ENCODE assay signal across 22 cellular contexts in the genomic region with DNA sequence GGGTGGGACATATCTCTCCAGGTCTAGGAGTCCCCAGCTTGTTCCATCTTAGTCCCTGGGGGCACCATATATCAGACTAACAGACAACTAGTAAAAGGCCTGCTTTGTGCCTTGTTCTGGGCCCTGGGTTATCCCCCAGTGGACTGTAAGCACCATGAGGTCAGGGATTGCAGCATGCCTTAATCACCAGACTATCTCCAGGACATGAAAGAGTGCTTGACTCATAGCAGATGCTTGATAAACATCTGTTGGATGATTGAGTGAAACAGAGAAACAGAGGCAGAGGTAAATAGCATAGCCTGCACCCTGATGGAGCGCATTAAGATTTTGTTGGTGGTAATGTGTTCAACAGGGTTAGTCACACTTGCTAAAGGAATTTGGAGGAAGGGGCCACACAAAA.
DNase-seq lines count a peak whose midpoint lies in the region; ATAC-seq and TF ChIP-seq lines count a peak whose summit lies in the region.
"Had no signal": no experiment of that assay in that cellular context is flagged by ENCODE, and none has a peak within 500 bp of the region (broad histone marks: within the 10 kb centered on the region; RNA-seq: fewer than 3 reads in every experiment).

No MANE protein-coding gene starts in this region.

- no peak overlapping the region for H3K4me3 ChIP-seq in thoracic aorta
- H3K4me3 ChIP-seq: BLaER1 had no signal

- no peak overlapping the region for H3K4me3 Mint-ChIP-seq in activated T-cell treated with anti-CD3 and anti-CD28 coated beads, Interleukin-2, amount 50 U/mL, for 24 hours
- H3K4me3 Mint-ChIP-seq in activated T-helper 1 cell treated with anti-CD3 and anti-CD28 coated beads, Interleukin-12 subunit alpha, Interleukin-12 subunit beta, Interleukin-2, Interleukin-4 antibody, amounts not matched to agents 30 ng/mL and 10 ng/mL and 1 ng/mL, durations not matched to agents 14 hours and 24 hours and 36 hours = no peak overlapping the region
- no peak overlapping the region for H3K4me3 Mint-ChIP-seq in chondrocyte (ENCODE audit: unreplicated experiment)
- H3K4me3 Mint-ChIP-seq: CD4-positive, alpha-beta memory T cell had no signal

- CTCF ChIA-PET in HEK293T (lab: Yijun Ruan, JAX) = no interaction called here

- H3K27me3 ChIP-seq in thoracic aorta (replicated peaks; ENCODE audit: insufficient read depth) = no peaks in the 10 kb centered on the region
- H3K27me3 ChIP-seq: BLaER1 had no signal

- H3K36me3 ChIP-seq in thoracic aorta = peaks cover 53% of the 10 kb centered on the region
- H3K36me3 ChIP-seq: BLaER1 had no signal

- H3K36me3 Mint-ChIP-seq in activated T-cell treated with anti-CD3 and anti-CD28 coated beads, Interleukin-2, amount 50 U/mL, for 24 hours (ENCODE audit: low read depth) = peaks cover 93% of the 10 kb centered on the region
- H3K36me3 Mint-ChIP-seq in activated T-helper 1 cell treated with anti-CD3 and anti-CD28 coated beads, Interleukin-12 subunit alpha, Interleukin-12 subunit beta, Interleukin-2, Interleukin-4 antibody, amounts not matched to agents 30 ng/mL and 10 ng/mL and 1 ng/mL, durations not matched to agents 14 hours and 24 hours and 36 hours (ENCODE audit: low read depth) = peaks cover 85% of the 10 kb centered on the region
- peaks cover 47% of the 10 kb centered on the region for H3K36me3 Mint-ChIP-seq in chondrocyte (ENCODE audit: low read depth)

- ATAC-seq in thoracic aorta (ENCODE audit: insufficient number of reproducible peaks, low FRiP score, low read depth) (no peak), GM21360 (IDR thresholded peaks at IDR 0.05; ENCODE audit: unreplicated experiment) (no peak)
- ATAC-seq: HCT116 had no signal

- TF ChIP-seq CTCF in chondrocyte (IDR thresholded peaks at IDR 0.05) (no peak), thoracic aorta (IDR thresholded peaks at IDR 0.05) (no peak)

- intact Hi-C loops in activated T-helper 1 cell treated with anti-CD3 and anti-CD28 coated beads, Interleukin-12 subunit alpha, Interleukin-12 subunit beta, Interleukin-2, Interleukin-4 antibody, amounts not matched to agents 30 ng/mL and 10 ng/mL and 1 ng/mL, durations not matched to agents 14 hours and 24 hours and 36 hours (cut with micrococcal nuclease) = no loop called here

- no peak for DNase-seq in activated T-cell treated with anti-CD3 and anti-CD28 coated beads, Interleukin-2, amount 50 U/mL, for 24 hours
- DNase-seq in activated T-cell treated with anti-CD3 and anti-CD28 coated beads for 4 hours (no peak), chondrocyte (ENCODE audit: low spot score) (no peak), thoracic aorta (ENCODE audit: low spot score) (no peak), HEK293T (ENCODE audit: extremely low spot score) (no peak), NCI-H146 treated with DMSO at 0.1 percent for 48 hours (lab: John Stamatoyannopoulos, UW; ENCODE audit: unreplicated experiment) (no peak)
- no peak for DNase-seq in activated T-helper 1 cell treated with anti-CD3 and anti-CD28 coated beads, Interleukin-12 subunit alpha, Interleukin-12 subunit beta, Interleukin-2, Interleukin-4 antibody, amounts not matched to agents 30 ng/mL and 10 ng/mL and 1 ng/mL, durations not matched to agents 14 hours and 24 hours and 36 hours (ENCODE audit: low spot score)
- DNase-seq: Calu3; CD4-positive, alpha-beta memory T cell; GF-D8; GOT3; KG1; MV-4-11; NCI-H187; NCI-H2107; NCI-H510A; NCI-H774; OCI-M1; SHP77 treated with DMSO at 0.1 percent for 48 hours had no signal

- peaks cover 36 to 97% of the 10 kb centered on the region in 2 donors for H3K4me1 ChIP-seq in thoracic aorta (ENCODE audit: control insufficient read depth in 1 of 2, low read depth in 2 of 2)

- H3K27ac ChIP-seq in thoracic aorta = peak overlapping the region; percentile 54 to 88
- H3K27ac ChIP-seq: BLaER1 had no signal

- peaks cover 13% of the 10 kb centered on the region for H3K9me3 Mint-ChIP-seq in activated T-cell treated with anti-CD3 and anti-CD28 coated beads, Interleukin-2, amount 50 U/mL, for 24 hours
- H3K9me3 Mint-ChIP-seq in activated T-helper 1 cell treated with anti-CD3 and anti-CD28 coated beads, Interleukin-12 subunit alpha, Interleukin-12 subunit beta, Interleukin-2, Interleukin-4 antibody, amounts not matched to agents 30 ng/mL and 10 ng/mL and 1 ng/mL, durations not matched to agents 14 hours and 24 hours and 36 hours = peaks cover 20% of the 10 kb centered on the region
- peaks cover 7% of the 10 kb centered on the region for H3K9me3 Mint-ChIP-seq in chondrocyte (ENCODE audit: low read depth)
- H3K9me3 Mint-ChIP-seq: CD4-positive, alpha-beta memory T cell had no signal

- no peaks in the 10 kb centered on the region for H3K27me3 Mint-ChIP-seq in activated T-cell treated with anti-CD3 and anti-CD28 coated beads, Interleukin-2, amount 50 U/mL, for 24 hours
- no peaks in the 10 kb centered on the region for H3K27me3 Mint-ChIP-seq in activated T-helper 1 cell treated with anti-CD3 and anti-CD28 coated beads, Interleukin-12 subunit alpha, Interleukin-12 subunit beta, Interleukin-2, Interleukin-4 antibody, amounts not matched to agents 30 ng/mL and 10 ng/mL and 1 ng/mL, durations not matched to agents 14 hours and 24 hours and 36 hours (ENCODE audit: insufficient read depth)
- H3K27me3 Mint-ChIP-seq in chondrocyte (ENCODE audit: low read depth) = no peaks in the 10 kb centered on the region
- H3K27me3 Mint-ChIP-seq: CD4-positive, alpha-beta memory T cell had no signal

- POLR2A ChIA-PET in HEK293T (lab: Yijun Ruan, JAX) = no interaction called here

- peaks cover 94% of the 10 kb centered on the region for H3K4me1 Mint-ChIP-seq in activated T-cell treated with anti-CD3 and anti-CD28 coated beads, Interleukin-2, amount 50 U/mL, for 24 hours (ENCODE audit: low read depth)
- peaks cover 91% of the 10 kb centered on the region for H3K4me1 Mint-ChIP-seq in activated T-helper 1 cell treated with anti-CD3 and anti-CD28 coated beads, Interleukin-12 subunit alpha, Interleukin-12 subunit beta, Interleukin-2, Interleukin-4 antibody, amounts not matched to agents 30 ng/mL and 10 ng/mL and 1 ng/mL, durations not matched to agents 14 hours and 24 hours and 36 hours (ENCODE audit: low read depth)
- peaks cover 91% of the 10 kb centered on the region for H3K4me1 Mint-ChIP-seq in chondrocyte (ENCODE audit: low read depth)

- H3K9me3 ChIP-seq in thoracic aorta = no peaks in the 10 kb centered on the region
- H3K9me3 ChIP-seq: BLaER1 had no signal

- peak overlapping the region; percentile 51 for H3K27ac Mint-ChIP-seq in activated T-cell treated with anti-CD3 and anti-CD28 coated beads, Interleukin-2, amount 50 U/mL, for 24 hours
- H3K27ac Mint-ChIP-seq in activated T-helper 1 cell treated with anti-CD3 and anti-CD28 coated beads, Interleukin-12 subunit alpha, Interleukin-12 subunit beta, Interleukin-2, Interleukin-4 antibody, amounts not matched to agents 30 ng/mL and 10 ng/mL and 1 ng/mL, durations not matched to agents 14 hours and 24 hours and 36 hours = peak overlapping the region; percentile 81
- H3K27ac Mint-ChIP-seq in chondrocyte (ENCODE audit: unreplicated experiment) = peak overlapping the region; percentile 75

TF ChIP-seq in HEK293T, 16 proteins besides CTCF, POLR2A, EP300 and RAD21:
- no peak for TF ChIP-seq ARNT (IDR thresholded peaks at IDR 0.05)
- TF ChIP-seq SUZ12 (IDR thresholded peaks at IDR 0.05) = no peak
